Comparison of ENCODE assay signal across 30 cellular contexts in genomic region chr19:34426096-34426661, GRCh38. TPM values are rescaled to one million over a fixed set of nuclear protein-coding genes. Genes with fewer than 3 reads are reported as not detected.
DNase-seq lines count a peak whose midpoint lies in the region; ATAC-seq, FAIRE-seq and TF ChIP-seq lines count a peak whose summit lies in the region.
"Had no signal": no experiment of that assay in that cellular context is flagged by ENCODE, and none has a peak within 500 bp of the region (broad histone marks: within the 10 kb centered on the region; RNA-seq: fewer than 3 reads in every experiment).

No MANE protein-coding gene starts in this region.

- CTCF ChIA-PET in activated CD8-positive, alpha-beta memory T cell treated with anti-CD3 and anti-CD28 coated beads, Interleukin-2, amount 10 ng/mL, durations not matched to agents 7 days and 5 days (lab: Charles Lee) = interaction anchor here (1.1 to 1.9 kb wide), 3 partner anchors 9 to 68 kb away, joined by 3 to 6 read pairs (median 3); no protein-coding TSS in a partner anchor

- no peak overlapping the region for H3K4me3 ChIP-seq in OCI-LY1 (ENCODE audit: low read depth, low read length, poor library complexity, severe bottlenecking)
- H3K4me3 ChIP-seq in small intestine (ENCODE audit: low read depth in 1 of 2, low read length in 2 of 2) = no peak overlapping the region
- H3K4me3 ChIP-seq: A549, breast epithelium, gastroesophageal sphincter, GM12878, hepatocyte, lung, MG63, pancreas, Peyer's patch had no signal

- H3F3A ChIP-seq in OCI-LY1 (ENCODE audit: insufficient read depth, low read length) = no peaks in the 10 kb centered on the region; the same call in 1 of the 2 replicates

- no peak overlapping the region for H2AFZ ChIP-seq in OCI-LY1 (ENCODE audit: low read length)
- H2AFZ ChIP-seq: hepatocyte had no signal

- no peak overlapping the region for H3K9ac ChIP-seq in OCI-LY1 (ENCODE audit: low read length)
- H3K9ac ChIP-seq: KMS-11 had no signal

- H3K36me3 Mint-ChIP-seq in activated CD8-positive, alpha-beta memory T cell treated with anti-CD3 and anti-CD28 coated beads, Interleukin-2, amount 10 ng/mL, durations not matched to agents 7 days and 5 days = peaks cover 18% of the 10 kb centered on the region
- peaks cover 81% of the 10 kb centered on the region for H3K36me3 Mint-ChIP-seq in stimulated activated effector memory CD8-positive, alpha-beta T cell treated with anti-CD3 and anti-CD28 coated beads, Interleukin-12 subunit alpha, Interleukin-12 subunit beta, amount 100 ng/mL, for 72 hours

- no peaks in the 10 kb centered on the region for H3K9me3 Mint-ChIP-seq in activated CD8-positive, alpha-beta memory T cell treated with anti-CD3 and anti-CD28 coated beads, Interleukin-2, amount 10 ng/mL, durations not matched to agents 7 days and 5 days (ENCODE audit: low read depth)
- no peaks in the 10 kb centered on the region for H3K9me3 Mint-ChIP-seq in stimulated activated effector memory CD8-positive, alpha-beta T cell treated with anti-CD3 and anti-CD28 coated beads, Interleukin-12 subunit alpha, Interleukin-12 subunit beta, amount 100 ng/mL, for 72 hours
- H3K9me3 Mint-ChIP-seq: H9 had no signal

- peak overlapping the region; percentile 34 for H3K27ac Mint-ChIP-seq in activated CD8-positive, alpha-beta memory T cell treated with anti-CD3 and anti-CD28 coated beads, Interleukin-2, amount 10 ng/mL, durations not matched to agents 7 days and 5 days
- peak overlapping the region; percentile 73 for H3K27ac Mint-ChIP-seq in stimulated activated effector memory CD8-positive, alpha-beta T cell treated with anti-CD3 and anti-CD28 coated beads, Interleukin-12 subunit alpha, Interleukin-12 subunit beta, amount 100 ng/mL, for 72 hours

- intact Hi-C loops in cardiac septum (cut with DNase I) = loop anchor here (5.0 kb wide), 3 partner anchors 56 to 254 kb away; partner anchors contain the start of genes LSM14A and WTIP

- H3K9me3 ChIP-seq in OCI-LY1 (ENCODE audit: low read length) (no peaks in the 10 kb centered on the region), small intestine (ENCODE audit: control insufficient read depth, low read depth) (no peaks in the 10 kb centered on the region)
- H3K9me3 ChIP-seq: A549, breast epithelium, gastroesophageal sphincter, MG63, pancreas, Peyer's patch had no signal

- 89 to 92% (median 90%) methylated on average over 8 of the region's 8 CpGs for WGBS in small intestine, 3 donors

- H3K4me3 Mint-ChIP-seq in activated CD8-positive, alpha-beta memory T cell treated with anti-CD3 and anti-CD28 coated beads, Interleukin-2, amount 10 ng/mL, durations not matched to agents 7 days and 5 days = no peak overlapping the region
- no peak overlapping the region for H3K4me3 Mint-ChIP-seq in stimulated activated effector memory CD8-positive, alpha-beta T cell treated with anti-CD3 and anti-CD28 coated beads, Interleukin-12 subunit alpha, Interleukin-12 subunit beta, amount 100 ng/mL, for 72 hours
- H3K4me3 Mint-ChIP-seq: H9 had no signal

- peaks cover 24% of the 10 kb centered on the region for H3K4me1 ChIP-seq in OCI-LY1 (ENCODE audit: insufficient read depth, low read length, severe bottlenecking)
- peaks cover 0 to 8% of the 10 kb centered on the region in 2 donors for H3K4me1 ChIP-seq in small intestine (ENCODE audit: control insufficient read depth in 2 of 2, insufficient read depth in 1 of 2, low read depth in 1 of 2, low read length in 1 of 2)
- H3K4me1 ChIP-seq: breast epithelium had no signal

- no peak for DNase-seq in activated CD8-positive, alpha-beta memory T cell treated with anti-CD3 and anti-CD28 coated beads, Interleukin-2, amount 10 ng/mL, durations not matched to agents 7 days and 5 days
- DNase-seq in activated CD8-positive, alpha-beta memory T cell treated with anti-CD3 and anti-CD28 coated beads, Interleukin-2, amount 50 U/mL, for 48 hours = no peak
- DNase-seq in left lobe of liver (ENCODE audit: low spot score) (peak; percentile 51), small intestine (no peak), AML-193 (lab: John Stamatoyannopoulos, UW) (no peak), cardiac septum (ENCODE audit: low spot score) (no peak)
- no peak for DNase-seq in stimulated activated effector memory CD8-positive, alpha-beta T cell treated with anti-CD3 and anti-CD28 coated beads, Interleukin-12 subunit alpha, Interleukin-12 subunit beta, amount 100 ng/mL, for 72 hours (ENCODE audit: low spot score in 2 of 2)
- DNase-seq: activated CD4-positive, alpha-beta T cell treated with anti-CD3 and anti-CD28 coated beads for 4 hours; activated naive CD4-positive, alpha-beta T cell; H9; MG63; NCI-H1105; NCI-H187 treated with DMSO at 0.1 percent for 48 hours; NCI-H526 treated with DMSO at 0.1 percent for 48 hours; pancreas; Peyer's patch; retina; SIG-M5; stimulated activated naive CD4-positive, alpha-beta T cell treated with Interleukin-2 at 50 U/mL for 16 hours had no signal

- no peak for FAIRE-seq in small intestine (lab: Jason Lieb, UNC)
- FAIRE-seq: endothelial cell of umbilical vein, GM12878, pancreas, urothelium cell line had no signal

- H3K4me2 ChIP-seq in OCI-LY1 (ENCODE audit: low read length) = no peak overlapping the region
- H3K4me2 ChIP-seq: A549, hepatocyte, KMS-11 had no signal

- TF ChIP-seq CTCF in OCI-LY1 (IDR thresholded peaks at IDR 0.05; ENCODE audit: low read length) = no peak

- H3K27me3 ChIP-seq in OCI-LY1 (ENCODE audit: insufficient read depth, low read length) (no peaks in the 10 kb centered on the region), small intestine (ENCODE audit: control insufficient read depth in 2 of 2, insufficient read depth in 2 of 2, low read length in 2 of 2) (no peaks in the 10 kb centered on the region)
- H3K27me3 ChIP-seq: breast epithelium, gastroesophageal sphincter, hepatocyte, MG63, pancreas, Peyer's patch had no signal

- H3K36me3 ChIP-seq in OCI-LY1 (ENCODE audit: insufficient read depth, low read length) (peaks cover 45% of the 10 kb centered on the region), small intestine (ENCODE audit: control insufficient read depth in 2 of 2, insufficient read depth in 2 of 2, low read length in 2 of 2) (no peaks in the 10 kb centered on the region)
- H3K36me3 ChIP-seq: breast epithelium, pancreas, Peyer's patch had no signal

- no peaks in the 10 kb centered on the region for H3K9me2 ChIP-seq in OCI-LY1 (ENCODE audit: low read depth, low read length)

- peaks cover 18% of the 10 kb centered on the region for H3K4me1 Mint-ChIP-seq in activated CD8-positive, alpha-beta memory T cell treated with anti-CD3 and anti-CD28 coated beads, Interleukin-2, amount 10 ng/mL, durations not matched to agents 7 days and 5 days
- H3K4me1 Mint-ChIP-seq in stimulated activated effector memory CD8-positive, alpha-beta T cell treated with anti-CD3 and anti-CD28 coated beads, Interleukin-12 subunit alpha, Interleukin-12 subunit beta, amount 100 ng/mL, for 72 hours = peaks cover 15% of the 10 kb centered on the region

- peak overlapping the region; percentile 39 for H3K27ac ChIP-seq in OCI-LY1 (ENCODE audit: low read depth, low read length, poor library complexity, severe bottlenecking)
- H3K27ac ChIP-seq in small intestine (ENCODE audit: low read depth in 1 of 2, low read length in 1 of 2) = no peak overlapping the region
- H3K27ac ChIP-seq: A549, breast epithelium, gastroesophageal sphincter, hepatocyte, HL-60, KMS-11, pancreas, Peyer's patch had no signal

- no peaks in the 10 kb centered on the region for H3K27me3 Mint-ChIP-seq in activated CD8-positive, alpha-beta memory T cell treated with anti-CD3 and anti-CD28 coated beads, Interleukin-2, amount 10 ng/mL, durations not matched to agents 7 days and 5 days

- H4K20me1 ChIP-seq in OCI-LY1 (ENCODE audit: insufficient read depth, low read length) = no peaks in the 10 kb centered on the region

- no peak for ATAC-seq in activated CD8-positive, alpha-beta memory T cell treated with anti-CD3 and anti-CD28 coated beads, Interleukin-2, amount 10 ng/mL, durations not matched to agents 7 days and 5 days
- ATAC-seq in left lobe of liver = peak; percentile 38
- no peak for ATAC-seq in stimulated activated effector memory CD8-positive, alpha-beta T cell treated with anti-CD3 and anti-CD28 coated beads, Interleukin-12 subunit alpha, Interleukin-12 subunit beta, amount 100 ng/mL, for 72 hours
- ATAC-seq: A549, gastroesophageal sphincter, GM12878, pancreas had no signal

- H3K79me2 ChIP-seq in OCI-LY1 (ENCODE audit: insufficient read depth, low read length) = peaks cover 29% of the 10 kb centered on the region

RNA-seq across cellular contexts. Expression of gene UBA2, which starts 2.0 kb away (rescaled TPM):
- 100 to 1,000 TPM; 123 to 139 TPM for total RNA-seq in activated CD8-positive, alpha-beta memory T cell treated with anti-CD3 and anti-CD28 coated beads, Interleukin-2, amount 10 ng/mL, durations not matched to agents 7 days and 5 days
- total RNA-seq in left lobe of liver (18.1 TPM), cardiac septum (49.3 TPM)
- 10 to 100 TPM; 29.3 to 77.3 (median 40.8) TPM for polyA plus RNA-seq in small intestine

RNA-seq across cellular contexts. Expression of gene PDCD2L, which starts 22.0 kb away (rescaled TPM):
- total RNA-seq in activated CD8-positive, alpha-beta memory T cell treated with anti-CD3 and anti-CD28 coated beads, Interleukin-2, amount 10 ng/mL, durations not matched to agents 7 days and 5 days = 10 to 100 TPM; 11.2 to 19.6 TPM
- total RNA-seq in left lobe of liver = 3.3 TPM
- 10 to 100 TPM in 1 of 3 donors, 1 to 10 TPM in 2; 3.1 to 12.0 (median 6.2) TPM for polyA plus RNA-seq in small intestine
- total RNA-seq in cardiac septum = 8.5 TPM

RNA-seq across cellular contexts. Expression of gene WTIP, which starts 55.4 kb away (rescaled TPM):
- under 1 TPM; 0.33 to 0.99 TPM for total RNA-seq in activated CD8-positive, alpha-beta memory T cell treated with anti-CD3 and anti-CD28 coated beads, Interleukin-2, amount 10 ng/mL, durations not matched to agents 7 days and 5 days
- 1.4 TPM for total RNA-seq in left lobe of liver
- polyA plus RNA-seq in small intestine = 1 to 10 TPM in 2 of 3 donors, not detected in 1; 2.4 to 5.8 TPM
- 34.7 TPM for total RNA-seq in cardiac septum

Comparison
In these comparisons a context has a peak if more than half of its experiments do, and no peak if none do; other contexts are left out.
1. RNA of gene WTIP, which starts 55.4 kb away (total RNA-seq): 34.7 TPM in cardiac septum (single experiment); 1.4 TPM in left lobe of liver (single experiment) and 0.33 to 0.99 TPM in activated CD8-positive, alpha-beta memory T cell treated with anti-CD3 and anti-CD28 coated beads, Interleukin-2, amount 10 ng/mL, durations not matched to agents 7 days and 5 days; every median in the first group is over 10 times any median in the second.